ENCODE assay signal across 8 cellular contexts in the genomic region with DNA sequence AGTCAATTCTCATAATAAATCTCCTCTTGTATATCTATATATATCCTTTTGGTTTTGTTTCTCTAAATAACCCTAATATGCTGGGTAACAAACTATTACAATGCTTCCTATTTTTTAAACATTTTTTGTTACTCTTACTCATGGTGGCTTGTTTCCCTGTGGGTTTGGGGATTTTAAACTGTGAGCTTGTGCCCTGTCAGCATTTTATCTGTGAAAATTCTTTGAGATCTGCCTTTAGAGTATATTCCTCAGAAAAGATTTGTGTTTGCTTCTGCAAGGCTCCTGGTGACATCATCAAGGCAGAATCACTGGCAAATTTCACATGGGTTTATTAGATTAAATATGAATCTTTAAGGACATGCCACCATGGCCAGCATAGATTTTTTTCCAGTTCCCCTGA.
"Had no signal": no experiment of that assay in that cellular context is flagged by ENCODE, and none has a peak within 500 bp of the region (broad histone marks: within the 10 kb centered on the region; RNA-seq: fewer than 3 reads in every experiment).

No MANE protein-coding gene starts in this region.

- DNase-seq: GM23248, GOT3, H9, HCEC 1CT, KBM-7 had no signal

- H3K9ac ChIP-seq: GM23248, KMS-11 had no signal

- H3K27ac ChIP-seq: GM23248, KMS-11 had no signal

- H3K4me3 Mint-ChIP-seq: H9 had no signal

- H3K27ac Mint-ChIP-seq: H9 had no signal

- H3K4me2 ChIP-seq: KMS-11 had no signal

- H2AFZ ChIP-seq: GM23248 had no signal

- FAIRE-seq: H54, HTR-8/SVneo had no signal

- H3K4me3 ChIP-seq: GM23248 had no signal
